Comparison of ENCODE assay signal across 1 cellular context in the genomic region with DNA sequence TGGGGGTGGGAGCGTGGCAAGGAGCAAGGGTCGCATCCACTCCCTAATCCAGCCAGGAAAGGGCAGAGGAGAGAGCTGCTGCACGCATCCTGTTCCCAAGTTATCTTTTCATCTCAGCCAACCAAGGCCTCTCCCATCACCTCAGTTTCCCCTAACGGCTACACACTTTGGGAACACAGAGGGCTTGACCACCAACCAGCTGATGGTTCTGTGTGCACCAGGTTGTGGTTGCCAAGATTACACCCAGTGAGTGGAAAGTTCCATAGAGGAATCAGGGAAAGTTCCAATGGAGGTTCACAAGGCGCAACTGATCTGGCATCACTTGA.
TF ChIP-seq lines count a peak whose summit lies in the region.

No MANE protein-coding gene starts in this region.

TF ChIP-seq in IMR-90, 13 proteins besides CTCF, POLR2A, EP300 and RAD21 (continued from another document):
- TF ChIP-seq BHLHE40 (IDR thresholded peaks at IDR 0.05; ENCODE audit: low read depth, low read length) (no peak), MAFK (IDR thresholded peaks at IDR 0.05; ENCODE audit: low read depth, low read length) (no peak), NFE2L2 (IDR thresholded peaks at IDR 0.05; ENCODE audit: low read depth, low read length) (no peak), MXI1 (IDR thresholded peaks at IDR 0.05; ENCODE audit: borderline replicate concordance, low read depth, low read length) (no peak), SMC3 (IDR thresholded peaks at IDR 0.05; ENCODE audit: low read depth, low read length) (no peak), MAZ (IDR thresholded peaks at IDR 0.05; ENCODE audit: borderline replicate concordance, low read depth, low read length) (no peak), FOS (IDR thresholded peaks at IDR 0.05; ENCODE audit: low read depth, low read length) (no peak), CEBPB (IDR thresholded peaks at IDR 0.05; ENCODE audit: low read depth, low read length) (no peak)
- TF ChIP-seq, protein P1, sequence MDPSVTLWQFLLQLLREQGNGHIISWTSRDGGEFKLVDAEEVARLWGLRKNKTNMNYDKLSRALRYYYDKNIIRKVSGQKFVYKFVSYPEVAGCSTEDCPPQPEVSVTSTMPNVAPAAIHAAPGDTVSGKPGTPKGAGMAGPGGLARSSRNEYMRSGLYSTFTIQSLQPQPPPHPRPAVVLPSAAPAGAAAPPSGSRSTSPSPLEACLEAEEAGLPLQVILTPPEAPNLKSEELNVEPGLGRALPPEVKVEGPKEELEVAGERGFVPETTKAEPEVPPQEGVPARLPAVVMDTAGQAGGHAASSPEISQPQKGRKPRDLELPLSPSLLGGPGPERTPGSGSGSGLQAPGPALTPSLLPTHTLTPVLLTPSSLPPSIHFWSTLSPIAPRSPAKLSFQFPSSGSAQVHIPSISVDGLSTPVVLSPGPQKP (IDR thresholded peaks at IDR 0.05; ENCODE audit: borderline replicate concordance, low read depth, low read length): no peak
- TF ChIP-seq, protein P2, sequence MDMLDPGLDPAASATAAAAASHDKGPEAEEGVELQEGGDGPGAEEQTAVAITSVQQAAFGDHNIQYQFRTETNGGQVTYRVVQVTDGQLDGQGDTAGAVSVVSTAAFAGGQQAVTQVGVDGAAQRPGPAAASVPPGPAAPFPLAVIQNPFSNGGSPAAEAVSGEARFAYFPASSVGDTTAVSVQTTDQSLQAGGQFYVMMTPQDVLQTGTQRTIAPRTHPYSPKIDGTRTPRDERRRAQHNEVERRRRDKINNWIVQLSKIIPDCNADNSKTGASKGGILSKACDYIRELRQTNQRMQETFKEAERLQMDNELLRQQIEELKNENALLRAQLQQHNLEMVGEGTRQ (IDR thresholded peaks at IDR 0.05; ENCODE audit: low read depth, low read length): no peak
